Comparison of ENCODE assay signal across 16 cellular contexts in genomic region chr2:27020337-27020948, GRCh38. TPM values are rescaled to one million over a fixed set of nuclear protein-coding genes. Genes with fewer than 3 reads are reported as not detected.
DNase-seq lines count a peak whose midpoint lies in the region; ATAC-seq lines count a peak whose summit lies in the region.
"Had no signal": no experiment of that assay in that cellular context is flagged by ENCODE, and none has a peak within 500 bp of the region (broad histone marks: within the 10 kb centered on the region; RNA-seq: fewer than 3 reads in every experiment).

No MANE protein-coding gene starts in this region.

- peak; percentile 51 for ATAC-seq in left ventricle myocardium superior
- ATAC-seq: natural killer cell treated with Interleukin-12 subunit alpha and Interleukin-12 subunit beta and Interleukin-15 and Interleukin-18, amount 100 ng/mL, for 72 hours had no signal

- H3K9ac ChIP-seq in trophoblast cell (ENCODE audit: low read length): no peak overlapping the region

- H3K9me3 ChIP-seq in trophoblast cell (ENCODE audit: insufficient read depth, low read depth, low read length): no peaks in the 10 kb centered on the region
- H3K9me3 ChIP-seq: esophagus squamous epithelium had no signal

- peak overlapping the region; percentile 15 for H2BK12ac ChIP-seq in trophoblast cell (ENCODE audit: low read length)

- H4K8ac ChIP-seq in trophoblast cell (ENCODE audit: low read depth, low read length): no peak overlapping the region

- no peak overlapping the region for H4K12ac ChIP-seq in trophoblast cell (ENCODE audit: low read depth, low read length)

- no peak overlapping the region for H3K23ac ChIP-seq in trophoblast cell (ENCODE audit: low read length)

- intact Hi-C loops in left ventricle myocardium superior (cut with micrococcal nuclease): no loop called here

- no peaks in the 10 kb centered on the region for H3K27me3 ChIP-seq in trophoblast cell (ENCODE audit: insufficient read depth, low read length)
- H3K27me3 ChIP-seq: esophagus squamous epithelium had no signal

- in situ Hi-C loops in Caki2 (cut with HindIII; ENCODE audit: low pct_unique_long_range_greater_than_20kb, low sequenced_read_pairs): no loop called here

- no peaks in the 10 kb centered on the region for H3K79me2 ChIP-seq in trophoblast cell (ENCODE audit: control insufficient read depth, insufficient read depth, low read length, poor library complexity)

- peak overlapping the region; percentile 19 for H3K27ac ChIP-seq in trophoblast cell (ENCODE audit: low read depth, low read length)
- H3K27ac ChIP-seq: HL-60 had no signal

- peaks cover 7% of the 10 kb centered on the region for H3K79me1 ChIP-seq in trophoblast cell (ENCODE audit: low read length)

- no peak overlapping the region for H2AFZ ChIP-seq in trophoblast cell (ENCODE audit: insufficient read depth, low read length, poor library complexity)

- H2AK5ac ChIP-seq in trophoblast cell (ENCODE audit: low read length): no peak overlapping the region

- H4K91ac ChIP-seq in trophoblast cell (ENCODE audit: low read depth, low read length): no peak overlapping the region

- no peak overlapping the region for H3K4me3 ChIP-seq in trophoblast cell (ENCODE audit: low read depth, low read length)
- H3K4me3 ChIP-seq: esophagus squamous epithelium had no signal

- no peak overlapping the region for H2BK5ac ChIP-seq in trophoblast cell (ENCODE audit: low read depth, low read length, poor library complexity)

- WGBS in trophoblast cell (ENCODE audit: extremely low coverage, insufficient coverage, insufficient read length): no CpG with 5 or more reads among the region's 6 CpGs

- peaks cover 16 to 19% of the 10 kb centered on the region in 2 experiments for H3K36me3 ChIP-seq in trophoblast cell (ENCODE audit: control insufficient read depth in 1 of 2, insufficient read depth in 2 of 2, low read length in 2 of 2)

- H3K14ac ChIP-seq in trophoblast cell (ENCODE audit: low read length): no peak overlapping the region

- no peak overlapping the region for H3K4me2 ChIP-seq in trophoblast cell (ENCODE audit: low read length)

- H2BK120ac ChIP-seq in trophoblast cell (ENCODE audit: insufficient read depth, low read length, poor library complexity): no peak overlapping the region

- no peak overlapping the region for H3K4ac ChIP-seq in trophoblast cell (ENCODE audit: low read depth, low read length)

- DNase-seq in Caki2 (ENCODE audit: low read depth): peak; percentile 66
- DNase-seq in amniotic epithelial cell (ENCODE audit: low read depth): peak; percentile 81
- peak; percentile 71 for DNase-seq in left ventricle myocardium superior
- DNase-seq in trophoblast cell: no peak
- no peak for DNase-seq in KG1 (lab: John Stamatoyannopoulos, UW)
- no peak for DNase-seq in NCI-H2081 treated with DMSO at 0.1 percent for 48 hours (lab: John Stamatoyannopoulos, UW)
- DNase-seq in activated CD8-positive, alpha-beta memory T cell treated with anti-CD3 and anti-CD28 coated beads, Interleukin-2, amount 50 U/mL, for 48 hours: no peak
- DNase-seq in NCI-H128 (lab: John Stamatoyannopoulos, UW; ENCODE audit: unreplicated experiment): no peak
- DNase-seq: activated CD8-positive, alpha-beta memory T cell treated with anti-CD3 and anti-CD28 coated beads for 24 hours; DMS53; esophagus squamous epithelium; NCI-H2171 treated with DMSO at 0.1 percent for 48 hours; stimulated activated CD4-positive, alpha-beta T cell treated with anti-CD3 and anti-CD28 coated beads, Interleukin-15, amount 100 ng/mL, for 24 hours; T-helper 2 cell had no signal

- H3K18ac ChIP-seq in trophoblast cell (ENCODE audit: low read length): no peak overlapping the region

- peaks cover 16 to 21% of the 10 kb centered on the region in 2 experiments for H3K4me1 ChIP-seq in trophoblast cell (ENCODE audit: control insufficient read depth in 1 of 2, insufficient read depth in 2 of 2, low read length in 2 of 2)

RNA-seq across cellular contexts. Expression of gene TMEM214, which starts 12.3 kb away (rescaled TPM):
- 104 and 106 TPM in 2 replicates for total RNA-seq in Caki2 (2014; rRNA removed; shearing (Covaris generic); ENCODE audit: low replicate concordance)
- total RNA-seq in left ventricle myocardium superior: 30.9 TPM
- polyA plus RNA-seq in trophoblast cell (2013): 108 and 120 TPM in 2 replicates

RNA-seq across cellular contexts. Expression of gene AGBL5, which starts 31.0 kb away (rescaled TPM):
- 41.8 and 54.5 TPM in 2 replicates for total RNA-seq in Caki2 (2014; rRNA removed; shearing (Covaris generic); ENCODE audit: low replicate concordance)
- total RNA-seq in left ventricle myocardium superior: 9.4 TPM
- polyA plus RNA-seq in trophoblast cell (2013): 24.8 and 25.8 TPM in 2 replicates

RNA-seq across cellular contexts. Expression of gene MAPRE3, which starts 50.0 kb away (rescaled TPM):
- 25.9 and 33.5 TPM in 2 replicates for total RNA-seq in Caki2 (2014; rRNA removed; shearing (Covaris generic); ENCODE audit: low replicate concordance)
- total RNA-seq in left ventricle myocardium superior: 52.4 TPM
- 5.8 and 6.8 TPM in 2 replicates for polyA plus RNA-seq in trophoblast cell (2013)

RNA-seq across cellular contexts. Expression of gene OST4, which starts 51.0 kb away (rescaled TPM):
- 676 and 788 TPM in 2 replicates for total RNA-seq in Caki2 (2014; rRNA removed; shearing (Covaris generic); ENCODE audit: low replicate concordance)
- 374 TPM for total RNA-seq in left ventricle myocardium superior
- polyA plus RNA-seq in trophoblast cell (2013): 1,181 and 1,209 TPM in 2 replicates

RNA-seq across cellular contexts. Expression of gene EMILIN1, which starts 58.0 kb away (rescaled TPM):
- total RNA-seq in Caki2 (2014; rRNA removed; shearing (Covaris generic); ENCODE audit: low replicate concordance): 0.07 and 0.58 TPM in 2 replicates
- total RNA-seq in left ventricle myocardium superior: 15.7 TPM
- polyA plus RNA-seq in trophoblast cell (2013): 0.78 and 0.92 TPM in 2 replicates

Comparison
In these comparisons a context has a peak if more than half of its experiments do, and no peak if none do; other contexts are left out.
1. DNase-seq: peak in Caki2 (single experiment), amniotic epithelial cell (single experiment) and left ventricle myocardium superior (single experiment); none in trophoblast cell (0 of 2), KG1 (single experiment), NCI-H2081 treated with DMSO at 0.1 percent for 48 hours (single experiment), activated CD8-positive, alpha-beta memory T cell treated with anti-CD3 and anti-CD28 coated beads, Interleukin-2, amount 50 U/mL, for 48 hours (single experiment) and NCI-H128 (single experiment).